8 cellular contexts compared by ENCODE assay signal in genomic region chr22:36238348-36239149, GRCh38. TPM values are rescaled to one million over a fixed set of nuclear protein-coding genes. Genes with fewer than 3 reads are reported as not detected.
A peak's percentile ranks its signal among the peaks of the same experiment; 100 is the strongest.
DNase-seq lines count a peak whose midpoint lies in the region; ATAC-seq and TF ChIP-seq lines count a peak whose summit lies in the region.

No MANE protein-coding gene starts in this region.

- H3K4me1 ChIP-seq in lower lobe of right lung (peaks cover 55% of the 10 kb centered on the region), upper lobe of left lung (peaks cover 45 to 60% (median 51%) of the 10 kb centered on the region in 4 donors)

- no peak for TF ChIP-seq CTCF in lower lobe of right lung (IDR thresholded peaks at IDR 0.05)
- TF ChIP-seq CTCF in upper lobe of left lung (IDR thresholded peaks at IDR 0.05), result no peak

- H3K27me3 ChIP-seq in lower lobe of right lung (ENCODE audit: low read depth) (no peaks in the 10 kb centered on the region), upper lobe of left lung (no peaks in the 10 kb centered on the region)

- TF ChIP-seq POLR2A in upper lobe of left lung (IDR thresholded peaks at IDR 0.05) (no peak), GM18505 (IDR thresholded peaks at IDR 0.05; ENCODE audit: borderline replicate concordance, extremely low read depth, insufficient read depth, insufficient read length) (no peak)

- TF ChIP-seq EP300 in upper lobe of left lung (IDR thresholded peaks at IDR 0.05), result no peak

- H3K36me3 ChIP-seq in lower lobe of right lung (peaks cover 20% of the 10 kb centered on the region), upper lobe of left lung (peaks cover 0 to 21% (median 2%) of the 10 kb centered on the region in 4 donors)

- H3K9me3 ChIP-seq in lower lobe of right lung (no peaks in the 10 kb centered on the region), upper lobe of left lung (no peaks in the 10 kb centered on the region)

- ATAC-seq in GM18907 (IDR thresholded peaks at IDR 0.05; ENCODE audit: unreplicated experiment) (peak; percentile 7), lower lobe of right lung (peak; percentile 47 to 63), upper lobe of left lung (ENCODE audit: low FRiP score in 2 of 2) (peak; percentile 5 to 36), GM18505 (IDR thresholded peaks at IDR 0.05; ENCODE audit: unreplicated experiment) (no peak)

- 0 to 3% methylated on average over 3 to 5 of the region's 5 CpGs for WGBS in upper lobe of left lung, 2 donors

- DNase-seq in NCI-H1092 treated with DMSO at 0.1 percent for 48 hours (lab: John Stamatoyannopoulos, UW) (peak; percentile 36), caudate nucleus (lab: John Stamatoyannopoulos, UW) (peak in 1 of 61 donors; percentile 19), lower lobe of right lung (no peak), upper lobe of left lung (peak; percentile 41 to 46), NCI-H2171 treated with DMSO at 0.1 percent for 48 hours (lab: John Stamatoyannopoulos, UW) (no peak), NCI-H187 (lab: John Stamatoyannopoulos, UW) (no peak)

- H3K4me3 ChIP-seq in lower lobe of right lung, result peak overlapping the region; percentile 80
- H3K4me3 ChIP-seq in upper lobe of left lung, result peak overlapping the region; percentile 61 to 82 (median 70)

- H3K27ac ChIP-seq in caudate nucleus (ENCODE audit: low read depth, low read length), result peak overlapping the region; percentile 48
- peak overlapping the region; percentile 90 for H3K27ac ChIP-seq in lower lobe of right lung
- H3K27ac ChIP-seq in upper lobe of left lung, result peak overlapping the region; percentile 87 to 96 (median 94)

- intact Hi-C loops in lower lobe of right lung (cut with DNase I), result no loop called here

RNA-seq across cellular contexts. Expression of gene APOL2, which starts 0.8 kb away (rescaled TPM):
- 56.0 TPM for total RNA-seq in lower lobe of right lung
- 10 to 100 TPM; 32.8 to 76.5 (median 52.6) TPM for total RNA-seq in upper lobe of left lung

RNA-seq across cellular contexts. Expression of gene APOL1, which starts 14.4 kb away (rescaled TPM):
- total RNA-seq in lower lobe of right lung, result 85.8 TPM
- 10 to 100 TPM; 31.9 to 90.5 (median 52.0) TPM for total RNA-seq in upper lobe of left lung

RNA-seq across cellular contexts. Expression of gene APOL4, which starts 36.9 kb away (rescaled TPM):
- 29.0 TPM for total RNA-seq in lower lobe of right lung
- total RNA-seq in upper lobe of left lung, result 10 to 100 TPM in 3 of 6 donors, 1 to 10 TPM in 3; 5.4 to 24.7 (median 10.2) TPM

Comparison
In these comparisons a context has a peak if more than half of its experiments do, and no peak if none do; other contexts are left out.
1. DNase-seq: peak in NCI-H1092 treated with DMSO at 0.1 percent for 48 hours (single experiment) and upper lobe of left lung (2 of 2); none in lower lobe of right lung (single experiment), NCI-H2171 treated with DMSO at 0.1 percent for 48 hours (single experiment) and NCI-H187 (0 of 2).
2. Peak in every context shown above with its lines, with median percentiles within 50 percentile points of each other: H3K27ac ChIP-seq.